ENCODE assay signal across 18 cellular contexts in the genomic region with DNA sequence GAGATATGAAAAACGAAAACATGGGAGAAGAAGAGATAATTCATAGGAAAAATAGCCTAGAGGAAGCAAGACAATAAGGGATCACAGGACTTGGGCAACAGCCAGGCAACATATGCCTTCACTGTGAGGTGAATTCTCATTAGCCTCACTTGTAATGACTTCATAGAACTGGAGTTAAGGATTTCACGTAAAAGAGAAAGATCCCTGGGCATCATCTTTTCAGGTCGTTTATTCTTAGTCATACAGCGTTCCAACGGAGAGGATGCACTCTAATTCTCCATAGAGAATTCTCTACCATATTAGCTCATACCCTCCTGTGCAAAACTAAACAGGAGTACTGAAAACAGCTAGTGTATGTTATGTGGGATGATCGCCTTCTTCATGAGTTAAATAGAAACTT. TPM values are rescaled to one million over a fixed set of nuclear protein-coding genes. Genes with fewer than 3 reads are reported as not detected.
DNase-seq lines count a peak whose midpoint lies in the region; ATAC-seq and TF ChIP-seq lines count a peak whose summit lies in the region.
"Had no signal": no experiment of that assay in that cellular context is flagged by ENCODE, and none has a peak within 500 bp of the region (broad histone marks: within the 10 kb centered on the region; RNA-seq: fewer than 3 reads in every experiment).

No MANE protein-coding gene starts in this region.

- DNase-seq in NCI-H2171 treated with DMSO at 0.1 percent for 48 hours (lab: John Stamatoyannopoulos, UW) (peak; percentile 8), NCI-H2171 (lab: John Stamatoyannopoulos, UW) (no peak), choroid plexus epithelial cell (ENCODE audit: low read depth) (peak; percentile 50), hepatocyte (ENCODE audit: low spot score) (no peak), upper lobe of right lung (no peak), NCI-H345 treated with DMSO at 0.1 percent for 48 hours (lab: John Stamatoyannopoulos, UW; ENCODE audit: unreplicated experiment) (no peak)
- DNase-seq: 8988T; CD8-positive, alpha-beta T cell; NCI-H1436; NCI-H2081 treated with DMSO at 0.1 percent for 48 hours; NCI-H2227 treated with DMSO at 0.1 percent for 48 hours; NCI-H524 treated with DMSO at 0.1 percent for 48 hours; SHP77 treated with DMSO at 0.1 percent for 48 hours had no signal

- TF ChIP-seq CTCF in choroid plexus epithelial cell (conservative IDR thresholded peaks at IDR 0.05; ENCODE audit: low read depth, low read length) (no peak), hepatocyte (IDR thresholded peaks at IDR 0.05; ENCODE audit: poor library complexity) (no peak), upper lobe of right lung (IDR thresholded peaks at IDR 0.05) (no peak)

- no peaks in the 10 kb centered on the region for H3K9me2 ChIP-seq in hepatocyte (replicated peaks; ENCODE audit: insufficient read depth)

- peak overlapping the region; percentile 95 for H3K4me2 ChIP-seq in hepatocyte

- peaks cover 7% of the 10 kb centered on the region for H3K4me1 ChIP-seq in hepatocyte (ENCODE audit: insufficient read depth)
- H3K4me1 ChIP-seq in upper lobe of right lung = no peaks in the 10 kb centered on the region

- no peaks in the 10 kb centered on the region for H3K36me3 ChIP-seq in hepatocyte (replicated peaks; ENCODE audit: insufficient read depth, low read depth)
- H3K36me3 ChIP-seq in upper lobe of right lung = no peaks in the 10 kb centered on the region

- no peak overlapping the region for H2AFZ ChIP-seq in hepatocyte

- peaks cover 26% of the 10 kb centered on the region for H3K79me2 ChIP-seq in hepatocyte

- H3K9me3 ChIP-seq in hepatocyte (ENCODE audit: low read depth) (no peaks in the 10 kb centered on the region), upper lobe of right lung (no peaks in the 10 kb centered on the region)

- 76% methylated on average over 6 of the region's 6 CpGs for WGBS in hepatocyte (ENCODE audit: low lambda C conversion rate, missing lambda C conversion rate)

- ATAC-seq in upper lobe of right lung = no peak
- no peak for ATAC-seq in GM21390 (IDR thresholded peaks at IDR 0.05; ENCODE audit: unreplicated experiment)
- ATAC-seq in GM18517 (IDR thresholded peaks at IDR 0.05; ENCODE audit: unreplicated experiment) = no peak
- ATAC-seq: CD8-positive, alpha-beta T cell; K562 had no signal

- H4K20me1 ChIP-seq in hepatocyte (ENCODE audit: insufficient read depth, poor library complexity, severe bottlenecking) = no peaks in the 10 kb centered on the region

- H3K4me3 ChIP-seq in choroid plexus epithelial cell (ENCODE audit: low read depth, low read length) (peak overlapping the region; percentile 76), hepatocyte (peak overlapping the region; percentile 57), upper lobe of right lung (peak overlapping the region; percentile 48)
- H3K4me3 ChIP-seq: K562 had no signal

- H3K27ac ChIP-seq in hepatocyte (peak overlapping the region; percentile 89), upper lobe of right lung (no peak overlapping the region)

- intact Hi-C loops in upper lobe of right lung (cut with DNase I) = no loop called here

- H3K27me3 ChIP-seq in hepatocyte (peaks cover 46% of the 10 kb centered on the region), upper lobe of right lung (no peaks in the 10 kb centered on the region)

RNA-seq across cellular contexts. Expression of gene PRKG2, which starts 1.4 kb away (rescaled TPM):
- total RNA-seq in hepatocyte (16.6 and 17.4 TPM in 2 replicates), upper lobe of right lung (8.1 TPM)
- polyA plus RNA-seq in hepatocyte = 4.6 and 6.7 TPM in 2 replicates
- total RNA-seq: G401, RPMI7951 had no signal

Comparison
In these comparisons a context has a peak if more than half of its experiments do, and no peak if none do; other contexts are left out.
1. DNase-seq: peak in NCI-H2171 treated with DMSO at 0.1 percent for 48 hours (single experiment) and choroid plexus epithelial cell (single experiment); none in NCI-H2171 (single experiment), hepatocyte (single experiment), upper lobe of right lung (single experiment) and NCI-H345 treated with DMSO at 0.1 percent for 48 hours (single experiment).
2. Peak in every context shown above with its lines, with median percentiles within 50 percentile points of each other: H3K4me3 ChIP-seq.